8 cellular contexts compared by ENCODE assay signal in the genomic region with DNA sequence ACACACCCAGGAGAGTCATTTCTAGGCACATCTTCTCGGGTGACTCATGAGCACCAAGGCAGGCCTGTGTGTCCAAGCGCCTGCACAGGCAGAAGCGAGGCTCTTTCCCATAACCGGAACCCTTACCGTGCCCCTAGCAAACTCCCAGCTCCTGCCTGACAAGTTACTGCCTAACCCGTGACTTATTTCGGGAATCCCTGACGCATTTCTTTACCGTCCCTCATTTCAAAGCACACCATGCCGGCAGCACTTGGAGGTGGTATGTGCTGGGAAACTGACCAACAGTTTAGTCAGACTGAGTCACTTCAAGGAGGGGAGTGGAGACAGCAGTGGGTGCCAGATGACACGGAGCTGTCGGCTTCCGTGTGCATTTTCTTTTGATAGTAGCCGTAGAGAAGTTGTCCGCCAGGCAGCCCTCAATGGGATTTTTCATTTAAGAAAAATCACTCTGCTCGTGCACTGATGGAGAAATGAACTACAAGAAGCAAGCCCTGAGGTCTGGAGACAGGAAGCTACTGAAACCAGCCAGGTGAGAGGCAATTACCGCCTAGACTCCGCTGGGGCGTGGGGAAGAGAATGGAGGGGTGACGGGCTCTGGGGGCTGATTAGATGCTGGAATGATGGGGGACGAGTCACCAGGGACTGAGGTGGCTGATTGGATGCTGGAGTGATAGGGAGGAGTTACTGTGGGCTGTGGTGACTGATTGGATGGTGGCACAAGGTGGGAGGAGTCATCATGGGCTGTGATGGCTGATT. TPM values are rescaled to one million over a fixed set of nuclear protein-coding genes. Genes with fewer than 3 reads are reported as not detected.
A peak's percentile ranks its signal among the peaks of the same experiment; 100 is the strongest.
DNase-seq lines count a peak whose midpoint lies in the region; ATAC-seq, FAIRE-seq and TF ChIP-seq lines count a peak whose summit lies in the region.

No MANE protein-coding gene starts in this region.

- no peak overlapping the region for H2AFZ ChIP-seq in MM.1S (ENCODE audit: low read length)

- no peaks in the 10 kb centered on the region for H3K36me3 ChIP-seq in BJ (ENCODE audit: control insufficient read depth, insufficient read depth, low read length)
- H3K36me3 ChIP-seq in MM.1S (replicated peaks; ENCODE audit: insufficient read depth, low read length): no peaks in the 10 kb centered on the region

- H3K27ac ChIP-seq in MM.1S (ENCODE audit: low read length): no peak overlapping the region

- H3K9ac ChIP-seq in MM.1S (ENCODE audit: low read length): no peak overlapping the region

- H3K4me3 ChIP-seq in BJ (ENCODE audit: low read depth, low read length) (peak overlapping the region; percentile 9; the same call in 1 of the 2 replicates), epithelial cell of proximal tubule (ENCODE audit: low read depth, low read length) (peak overlapping the region; percentile 57), MM.1S (ENCODE audit: low read length) (no peak overlapping the region)

- H3K4me1 ChIP-seq in MM.1S (ENCODE audit: low read length): no peaks in the 10 kb centered on the region

- no peaks in the 10 kb centered on the region for H4K20me1 ChIP-seq in MM.1S (ENCODE audit: insufficient read depth, low read length)

- no peaks in the 10 kb centered on the region for H3F3A ChIP-seq in MM.1S (ENCODE audit: insufficient read depth, low read length)

- no peak for FAIRE-seq in D721Med (lab: Jason Lieb, UNC)

- H3K27me3 ChIP-seq in BJ (ENCODE audit: control insufficient read depth, insufficient read depth, low read length) (no peaks in the 10 kb centered on the region), MM.1S (replicated peaks; ENCODE audit: insufficient read depth, low read length) (0 out of 2 replicates have a peak, but pooled peaks cover 7% of the 10 kb centered on the region)

- no peak overlapping the region for H3K4me2 ChIP-seq in MM.1S (ENCODE audit: low read depth, low read length)

- peak; percentile 93 for ATAC-seq in omental fat pad (ENCODE audit: low FRiP score)

- no peaks in the 10 kb centered on the region for H3K9me3 ChIP-seq in MM.1S (replicated peaks; ENCODE audit: insufficient read depth, low read length)

- POLR2A ChIA-PET in BJ (lab: Charles Lee): no interaction called here

- peak; percentile 100 for DNase-seq in BJ (ENCODE audit: low read depth)
- peak; percentile 94 for DNase-seq in NCI-H69 (lab: John Stamatoyannopoulos, UW)
- DNase-seq in epithelial cell of proximal tubule (ENCODE audit: low read depth): peak; percentile 100
- DNase-seq in omental fat pad (ENCODE audit: low spot score): peak; percentile 54
- DNase-seq in GDM1 (lab: John Stamatoyannopoulos, UW): no peak
- no peak for DNase-seq in MM.1S
- no peak for DNase-seq in D721Med (ENCODE audit: insufficient read length, low spot score)
- no peak for DNase-seq in NOMO-1 treated with dmso at 0.1 percent for 144 hours (lab: John Stamatoyannopoulos, UW; ENCODE audit: unreplicated experiment)

- H3K79me2 ChIP-seq in MM.1S (ENCODE audit: low read length): no peaks in the 10 kb centered on the region

- no peaks in the 10 kb centered on the region for H3K9me2 ChIP-seq in MM.1S (replicated peaks; ENCODE audit: insufficient read depth, low read length)

- CTCF ChIA-PET in BJ (lab: Yijun Ruan, JAX): interaction anchor here (0.7 to 1.4 kb wide), 4 partner anchors 12 to 77 kb away, joined by 3 to 4 read pairs (median 4); a partner anchor contains a TSS

- no peak for TF ChIP-seq CTCF in BJ (IDR thresholded peaks at IDR 0.05; ENCODE audit: insufficient read depth, low read depth, low read length)
- no peak for TF ChIP-seq CTCF in epithelial cell of proximal tubule (conservative IDR thresholded peaks at IDR 0.05; ENCODE audit: low read depth, low read length)
- no peak for TF ChIP-seq CTCF in omental fat pad (IDR thresholded peaks at IDR 0.05)
- TF ChIP-seq CTCF in MM.1S (IDR thresholded peaks at IDR 0.05; ENCODE audit: low read length): no peak
- no peak for TF ChIP-seq CTCF in D721Med (IDR thresholded peaks at IDR 0.05; ENCODE audit: insufficient read depth, missing control alignments)

RNA-seq across cellular contexts. Expression of a gene that starts 17.2 kb away (rescaled TPM):
- polyA plus RNA-seq in BJ (2011; rRNA removed): 6.1 and 8.8 TPM in 2 replicates
- polyA minus RNA-seq in BJ (2011; rRNA and poly(A)+ RNA removed): 6.1 and 7.0 TPM in 2 replicates
- 3.1 and 7.3 TPM in 2 replicates for total RNA-seq in epithelial cell of proximal tubule
- total RNA-seq in omental fat pad: 10 to 100 TPM in 1 of 4 donors, 1 to 10 TPM in 3; 3.6 to 27.7 (median 6.1) TPM

Comparison
In these comparisons a context has a peak if more than half of its experiments do, and no peak if none do; other contexts are left out.
1. DNase-seq: peak in BJ (single experiment), NCI-H69 (single experiment), epithelial cell of proximal tubule (single experiment) and omental fat pad (single experiment); none in GDM1 (single experiment), MM.1S (single experiment), D721Med (single experiment) and NOMO-1 treated with dmso at 0.1 percent for 144 hours (single experiment).